Comparison of ENCODE assay signal across 8 cellular contexts in genomic region chr3:71581451-71581980, GRCh38. TPM values are rescaled to one million over a fixed set of nuclear protein-coding genes. Genes with fewer than 3 reads are reported as not detected.
DNase-seq lines count a peak whose midpoint lies in the region; ATAC-seq and TF ChIP-seq lines count a peak whose summit lies in the region.

No MANE protein-coding gene starts in this region.

- H3K4me3 ChIP-seq in epithelial cell of esophagus (ENCODE audit: low read length) (peak overlapping the region; percentile 72), mucosa of rectum (ENCODE audit: low read length in 2 of 2) (peak overlapping the region; percentile 84 to 98), stomach smooth muscle (ENCODE audit: low read length in 2 of 2) (peak overlapping the region; percentile 91 to 92)

- H3K4me1 ChIP-seq in mucosa of rectum (ENCODE audit: control insufficient read depth in 2 of 2, insufficient read depth in 2 of 2, low read length in 2 of 2) (peaks cover 15 to 40% of the 10 kb centered on the region in 2 donors), stomach smooth muscle (ENCODE audit: control insufficient read depth, insufficient read depth, low read length) (peaks cover 12% of the 10 kb centered on the region)

- POLR2A ChIA-PET in activated CD4-positive, alpha-beta T cell treated with anti-CD3 and anti-CD28 coated beads for 36 hours (lab: Charles Lee): interaction anchor here (0.8 to 1.4 kb wide), 4 partner anchors 152 to 280 kb away, joined by 3 to 13 read pairs (median 4); no protein-coding TSS in a partner anchor

- H3K27me3 ChIP-seq in mucosa of rectum (ENCODE audit: control insufficient read depth in 2 of 2, insufficient read depth in 2 of 2, low read length in 2 of 2): no peaks in the 10 kb centered on the region
- H3K27me3 ChIP-seq in stomach smooth muscle (ENCODE audit: control insufficient read depth in 1 of 2, insufficient read depth in 2 of 2, low read length in 2 of 2): no peaks in the 10 kb centered on the region

- intact Hi-C loops in activated CD4-positive, alpha-beta T cell treated with anti-CD3 and anti-CD28 coated beads for 36 hours (cut with DNase I, micrococcal nuclease): loop anchor here (5.0 to 10.0 kb wide), 7 partner anchors 84 to 1263 kb away; partner anchors contain the start of gene SHQ1 (in 1 of the 2)

- CTCF ChIA-PET in activated CD4-positive, alpha-beta T cell treated with anti-CD3 and anti-CD28 coated beads for 36 hours (lab: Charles Lee): interaction anchor here (0.7 kb wide), 1 partner anchor 428 kb away, joined by 3 read pairs; no protein-coding TSS in a partner anchor

- ATAC-seq in activated CD4-positive, alpha-beta T cell treated with anti-CD3 and anti-CD28 coated beads for 36 hours: peak; percentile 13

- H3K4me3 Mint-ChIP-seq in activated CD4-positive, alpha-beta T cell treated with anti-CD3 and anti-CD28 coated beads for 36 hours: peak overlapping the region; percentile 91

- H3K27me3 Mint-ChIP-seq in activated CD4-positive, alpha-beta T cell treated with anti-CD3 and anti-CD28 coated beads for 36 hours: no peaks in the 10 kb centered on the region

- H3K4me1 Mint-ChIP-seq in activated CD4-positive, alpha-beta T cell treated with anti-CD3 and anti-CD28 coated beads for 36 hours: peaks cover 49% of the 10 kb centered on the region

- no peaks in the 10 kb centered on the region for H3K36me3 ChIP-seq in mucosa of rectum (ENCODE audit: control insufficient read depth in 2 of 2, insufficient read depth in 2 of 2, low read length in 2 of 2)
- H3K36me3 ChIP-seq in stomach smooth muscle (ENCODE audit: control insufficient read depth in 2 of 2, insufficient read depth in 2 of 2, low read length in 2 of 2): no peaks in the 10 kb centered on the region

- H3K9me3 ChIP-seq in mucosa of rectum (ENCODE audit: control insufficient read depth in 2 of 2, low read length in 2 of 2) (no peaks in the 10 kb centered on the region), stomach smooth muscle (ENCODE audit: control insufficient read depth in 2 of 2, low read length in 2 of 2) (no peaks in the 10 kb centered on the region)

- no peaks in the 10 kb centered on the region for H3K9me3 Mint-ChIP-seq in activated CD4-positive, alpha-beta T cell treated with anti-CD3 and anti-CD28 coated beads for 36 hours (ENCODE audit: low read depth)

- H3K27ac ChIP-seq in mucosa of rectum (ENCODE audit: low read depth in 2 of 2, low read length in 2 of 2) (peak overlapping the region; percentile 93 to 95), stomach smooth muscle (ENCODE audit: low read length) (peak overlapping the region; percentile 95)

- peak overlapping the region; percentile 95 for H3K27ac Mint-ChIP-seq in activated CD4-positive, alpha-beta T cell treated with anti-CD3 and anti-CD28 coated beads for 36 hours

- H3K36me3 Mint-ChIP-seq in activated CD4-positive, alpha-beta T cell treated with anti-CD3 and anti-CD28 coated beads for 36 hours (ENCODE audit: low read depth): peaks cover 17% of the 10 kb centered on the region

- DNase-seq in activated CD4-positive, alpha-beta T cell treated with anti-CD3 and anti-CD28 coated beads for 36 hours: peak; percentile 57
- no peak for DNase-seq in activated CD4-positive, alpha-beta T cell treated with anti-CD3 and anti-CD28 coated beads for 1 hour
- DNase-seq in activated CD8-positive, alpha-beta memory T cell treated with anti-CD3 and anti-CD28 coated beads for 24 hours: peak; percentile 80
- DNase-seq in epithelial cell of esophagus (ENCODE audit: low read depth) (peak; percentile 30), dedifferentiated amniotic fluid mesenchymal stem cell (ENCODE audit: extremely low spot score) (no peak), occipital lobe (lab: John Stamatoyannopoulos, UW) (no peak)

- no peak for TF ChIP-seq CTCF in epithelial cell of esophagus (IDR thresholded peaks at IDR 0.05; ENCODE audit: insufficient read depth, low read depth, low read length, missing control alignments)

- H3K9ac ChIP-seq in mucosa of rectum (ENCODE audit: low read depth in 1 of 2, low read length in 2 of 2): peak overlapping the region; percentile 93
- H3K9ac ChIP-seq in stomach smooth muscle (ENCODE audit: low read length in 2 of 2): peak overlapping the region; percentile 91 to 95

RNA-seq across cellular contexts. Expression of gene FOXP1, which starts 2.0 kb away (rescaled TPM):
- 100 to 1,000 TPM; 108 to 153 TPM for total RNA-seq in activated CD4-positive, alpha-beta T cell treated with anti-CD3 and anti-CD28 coated beads for 36 hours
- total RNA-seq in occipital lobe: 168 TPM

Comparison
In these comparisons a context has a peak if more than half of its experiments do, and no peak if none do; other contexts are left out.
1. DNase-seq: peak in activated CD4-positive, alpha-beta T cell treated with anti-CD3 and anti-CD28 coated beads for 36 hours (single experiment), activated CD8-positive, alpha-beta memory T cell treated with anti-CD3 and anti-CD28 coated beads for 24 hours (single experiment) and epithelial cell of esophagus (single experiment); none in activated CD4-positive, alpha-beta T cell treated with anti-CD3 and anti-CD28 coated beads for 1 hour (single experiment), dedifferentiated amniotic fluid mesenchymal stem cell (single experiment) and occipital lobe (single experiment).
2. Peak in every context shown above with its lines, with median percentiles within 50 percentile points of each other: H3K4me3 ChIP-seq.